In the genomic region with DNA sequence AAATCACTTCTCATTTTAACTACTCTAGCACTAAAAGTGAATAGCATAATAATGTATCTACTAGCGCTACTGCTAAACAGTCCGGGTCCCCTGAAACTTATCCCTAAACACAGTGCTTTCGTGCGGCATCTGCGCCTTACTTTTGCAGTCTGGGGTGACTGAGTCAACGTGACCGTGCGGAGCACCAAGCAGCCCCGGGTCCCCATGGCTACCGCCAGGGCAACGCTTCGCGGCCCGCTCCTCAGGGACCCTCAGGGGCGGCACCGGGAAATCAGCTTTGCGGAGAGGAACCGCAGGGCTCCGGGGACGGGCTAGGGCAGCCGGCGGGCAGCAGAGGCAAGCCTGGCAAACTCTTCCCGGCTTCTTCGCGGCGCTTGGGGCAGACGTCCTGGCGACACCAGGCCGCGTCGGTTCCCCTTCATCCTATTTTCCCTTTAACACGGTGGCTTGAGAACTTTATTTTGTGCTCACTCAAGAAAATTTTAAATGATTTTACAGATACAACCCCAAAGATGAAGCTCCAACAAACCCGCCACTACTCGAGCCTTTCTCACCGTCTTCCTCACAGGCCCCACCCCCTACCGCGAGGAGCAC, we compare ENCODE assay signal across 9 cellular contexts. TPM values are rescaled to one million over a fixed set of nuclear protein-coding genes. Genes with fewer than 3 reads are reported as not detected.
DNase-seq lines count a peak whose midpoint lies in the region; ATAC-seq, FAIRE-seq and TF ChIP-seq lines count a peak whose summit lies in the region.
"Had no signal": no experiment of that assay in that cellular context is flagged by ENCODE, and none has a peak within 500 bp of the region (broad histone marks: within the 10 kb centered on the region; RNA-seq: fewer than 3 reads in every experiment).

No MANE protein-coding gene starts in this region.

- in situ Hi-C loops in GM12878 (cut with MboI): loop anchor here (10.0 kb wide), 1 partner anchor 464 kb away; no protein-coding TSS in a partner anchor

- POLR2A ChIA-PET in GM12878 (lab: Charles Lee): interaction anchor here (0.6 to 2.3 kb wide), 6 partner anchors 9 to 448 kb away, joined by 3 to 10 read pairs (median 4); no protein-coding TSS in a partner anchor

- H4K20me1 ChIP-seq in GM12878 (ENCODE audit: control insufficient read depth, insufficient read depth): no peaks in the 10 kb centered on the region

- TF ChIP-seq RAD21 in Ishikawa (IDR thresholded peaks at IDR 0.05; ENCODE audit: low read depth) (no peak), GM12878 (IDR thresholded peaks at IDR 0.05; ENCODE audit: insufficient read depth, low read depth, low read length) (no peak)

- no peaks in the 10 kb centered on the region for H3K9me3 ChIP-seq in GM12878 (replicated peaks; ENCODE audit: control insufficient read depth, insufficient read depth, low read length)
- no peaks in the 10 kb centered on the region for H3K9me3 ChIP-seq in iPS-18a (ENCODE audit: control insufficient read depth, low read depth, low read length)
- H3K9me3 ChIP-seq in skeletal muscle tissue (ENCODE audit: control insufficient read depth in 3 of 3, low read length in 3 of 3): no peaks in the 10 kb centered on the region

- 2% methylated on average over 37 of the region's 37 CpGs for WGBS in GM12878 (ENCODE audit: insufficient coverage, insufficient replicate concordance, low lambda C conversion rate, missing lambda C conversion rate)

- H3K4me1 ChIP-seq in GM12878 (ENCODE audit: control insufficient read depth, insufficient read depth, low read length) (no peaks in the 10 kb centered on the region), iPS-18a (ENCODE audit: control insufficient read depth, low read depth, low read length) (peaks cover 25% of the 10 kb centered on the region), skeletal muscle tissue (ENCODE audit: control insufficient read depth in 3 of 3, insufficient read depth in 3 of 3, low read length in 3 of 3) (peaks cover 0 to 8% (median 5%) of the 10 kb centered on the region in 3 donors)

- H3K4me3 ChIP-seq in GM12878: peak overlapping the region; percentile 87
- H3K4me3 ChIP-seq in iPS-18a (ENCODE audit: low read length): peak overlapping the region; percentile 95
- peak overlapping the region; percentile 96 to 98 (median 98) for H3K4me3 ChIP-seq in skeletal muscle tissue (ENCODE audit: low read length in 3 of 3)

- peak overlapping the region; percentile 92 for H3K9ac ChIP-seq in GM12878 (ENCODE audit: control insufficient read depth, insufficient read depth, low read length)
- peak overlapping the region; percentile 86 for H3K9ac ChIP-seq in iPS-18a (ENCODE audit: low read length)
- H3K9ac ChIP-seq in skeletal muscle tissue (ENCODE audit: low read depth in 1 of 3, low read length in 3 of 3): peak overlapping the region; percentile 83 to 95 (median 88)

- CTCF ChIA-PET in GM12878 (lab: Yijun Ruan, JAX): interaction anchor here (0.6 to 2.9 kb wide), 8 partner anchors 11 to 195 kb away, joined by 3 to 14 read pairs (median 6); no protein-coding TSS in a partner anchor

- TSS peak; percentile 86 for BruUV-seq in GM12878 (replicated peaks; lab: Mats Ljungman, UMichigan)

- H3K27ac ChIP-seq in GM12878 (ENCODE audit: control insufficient read depth, insufficient read depth) (peak overlapping the region; percentile 91), iPS-18a (ENCODE audit: low read length) (peak overlapping the region; percentile 70), skeletal muscle tissue (ENCODE audit: low read depth, low read length) (peak overlapping the region; percentile 94)

- intact Hi-C loops in GM12878 (cut with micrococcal nuclease; ENCODE audit: unreplicated experiment): loop anchor here (5.0 to 10.0 kb wide), 3 partner anchors 461 to 614 kb away; no protein-coding TSS in a partner anchor

- no peak for TF ChIP-seq EP300 in Ishikawa (IDR thresholded peaks at IDR 0.05; ENCODE audit: borderline replicate concordance)
- TF ChIP-seq EP300 in GM12878 (IDR thresholded peaks at IDR 0.05; ENCODE audit: borderline replicate concordance in 1 of 2, control insufficient read depth in 1 of 2, low read depth in 2 of 2, low read length in 2 of 2): no peak

- no peaks in the 10 kb centered on the region for H3K27me3 ChIP-seq in GM12878 (replicated peaks in 1 of 2; ENCODE audit: control insufficient read depth in 2 of 2, insufficient read depth in 2 of 2, low read length in 1 of 2)
- H3K27me3 ChIP-seq in iPS-18a (ENCODE audit: control insufficient read depth, insufficient read depth, low read length): no peaks in the 10 kb centered on the region
- no peaks in the 10 kb centered on the region for H3K27me3 ChIP-seq in skeletal muscle tissue (ENCODE audit: control insufficient read depth in 3 of 3, insufficient read depth in 3 of 3, low read length in 3 of 3)

- FAIRE-seq in GM12878 (lab: Jason Lieb, UNC): no peak
- FAIRE-seq: frontal cortex had no signal

- peak overlapping the region; percentile 95 for H2AFZ ChIP-seq in GM12878 (ENCODE audit: control insufficient read depth, low read depth, low read length)

- SMC1A ChIA-PET in GM12878 (lab: Charles Lee; ENCODE audit: uncharacterized antibody, unreplicated experiment): interaction anchor here (0.7 to 1.5 kb wide), 9 partner anchors 9 to 493 kb away, joined by 3 to 5 read pairs (median 3); no protein-coding TSS in a partner anchor

- H3K79me2 ChIP-seq in GM12878 (ENCODE audit: control insufficient read depth, insufficient read depth, low read length): peaks cover 40% of the 10 kb centered on the region

- ATAC-seq in GM21529 (IDR thresholded peaks at IDR 0.05; ENCODE audit: unreplicated experiment) (peak; percentile 25), GM12878 (peak; percentile 11), GM18520 (IDR thresholded peaks at IDR 0.05; ENCODE audit: unreplicated experiment) (no peak)

- no peaks in the 10 kb centered on the region for H3K36me3 ChIP-seq in GM12878 (ENCODE audit: control insufficient read depth in 2 of 2, insufficient read depth in 2 of 2, low read length in 1 of 2)
- no peaks in the 10 kb centered on the region for H3K36me3 ChIP-seq in iPS-18a (ENCODE audit: control insufficient read depth, low read depth, low read length)
- no peaks in the 10 kb centered on the region for H3K36me3 ChIP-seq in skeletal muscle tissue (ENCODE audit: control insufficient read depth in 3 of 3, insufficient read depth in 3 of 3, low read length in 3 of 3)

- no peak for TF ChIP-seq POLR2A in GM12878 (IDR thresholded peaks at IDR 0.05; ENCODE audit: low read depth, low read length)

- no peak for TF ChIP-seq CTCF in GM12878 (IDR thresholded peaks at IDR 0.05 in 2 of 3, conservative IDR thresholded peaks at IDR 0.05 in 1 of 3; ENCODE audit: control insufficient read depth in 2 of 3, extremely low read depth in 1 of 3, insufficient read depth in 1 of 3, low read depth in 3 of 3, low read length in 3 of 3)

- RAD21 ChIA-PET in GM12878 (lab: Charles Lee; ENCODE audit: unreplicated experiment): interaction anchor here (1.1 to 1.8 kb wide), 7 partner anchors 9 to 159 kb away, joined by 3 to 9 read pairs (median 4); no protein-coding TSS in a partner anchor

- DNase-seq in DMS79 treated with DMSO at 0.1 percent for 48 hours (lab: John Stamatoyannopoulos, UW): peak; percentile 26
- peak; percentile 47 for DNase-seq in T-helper 9 cell
- DNase-seq in GM12878 (ENCODE audit: low read depth, low spot score): no peak

- peak overlapping the region; percentile 82 for H3K4me2 ChIP-seq in GM12878 (ENCODE audit: control insufficient read depth, insufficient read depth)

TF ChIP-seq in Ishikawa, 13 proteins besides CTCF, POLR2A, EP300 and RAD21 (continues in another document):
- no peak for TF ChIP-seq TEAD4 (IDR thresholded peaks at IDR 0.05)

TF ChIP-seq in GM12878, 131 proteins besides CTCF, POLR2A, EP300 and RAD21 (continues in another document):
- TF ChIP-seq BMI1 (IDR thresholded peaks at IDR 0.05; ENCODE audit: borderline replicate concordance) (peak; percentile 78), BRCA1 (IDR thresholded peaks at IDR 0.05; ENCODE audit: low read depth, low read length) (no peak), ZNF384 (IDR thresholded peaks at IDR 0.05; ENCODE audit: borderline replicate concordance, low read depth, low read length) (no peak), RELA (IDR thresholded peaks at IDR 0.05; ENCODE audit: borderline replicate concordance, partially characterized antibody) (no peak), KDM1A (IDR thresholded peaks at IDR 0.05; ENCODE audit: borderline replicate concordance) (no peak), HDGF (IDR thresholded peaks at IDR 0.05) (no peak), PAX5 (IDR thresholded peaks at IDR 0.05; ENCODE audit: borderline replicate concordance, low read depth, low read length) (no peak), YY1 (IDR thresholded peaks at IDR 0.05; ENCODE audit: low read depth, low read length) (0 out of 2 replicates have a peak, but pooled peaks have one; percentile 25), SUZ12 (IDR thresholded peaks at IDR 0.05; ENCODE audit: unreplicated experiment) (no peak), ZNF24 (IDR thresholded peaks at IDR 0.05) (no peak)
- TF ChIP-seq, protein P1, sequence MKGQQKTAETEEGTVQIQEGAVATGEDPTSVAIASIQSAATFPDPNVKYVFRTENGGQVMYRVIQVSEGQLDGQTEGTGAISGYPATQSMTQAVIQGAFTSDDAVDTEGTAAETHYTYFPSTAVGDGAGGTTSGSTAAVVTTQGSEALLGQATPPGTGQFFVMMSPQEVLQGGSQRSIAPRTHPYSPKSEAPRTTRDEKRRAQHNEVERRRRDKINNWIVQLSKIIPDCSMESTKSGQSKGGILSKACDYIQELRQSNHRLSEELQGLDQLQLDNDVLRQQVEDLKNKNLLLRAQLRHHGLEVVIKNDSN (IDR thresholded peaks at IDR 0.05; ENCODE audit: borderline replicate concordance, extremely low read length, insufficient read depth, low read depth, low read length): no peak

RNA-seq across cellular contexts. Expression of gene DIPK2A, which starts 0.8 kb away (rescaled TPM):
- 23.0 and 26.6 TPM in 2 replicates for total RNA-seq in GM12878 (2013; cell fraction: nucleolus; rRNA removed)
- 28.5 and 36.4 TPM in 2 replicates for total RNA-seq in GM12878 (2014; rRNA removed)
- 15.4 and 15.8 TPM in 2 replicates for total RNA-seq in GM12878 (2014; rRNA removed; fragmentation: Illumina TruSeq; extraction: Trizol)
- total RNA-seq in GM12878 (2021): 15.6 and 17.3 TPM in 2 replicates
- 3.6 TPM for polyA plus RNA-seq in GM12878 (2011; ENCODE audit: low read depth)
- 7.3 and 12.9 TPM in 2 replicates for polyA plus RNA-seq in GM12878 (2011; rRNA removed)
- polyA plus RNA-seq in GM12878 (2011; cell fraction: cytosol; rRNA removed): 6.1 and 8.6 TPM in 2 replicates
- polyA plus RNA-seq in GM12878 (2011; cell fraction: nucleus; rRNA removed): 10.5 and 11.1 TPM in 2 replicates
- 10.7 and 11.5 TPM in 2 replicates for polyA plus RNA-seq in GM12878 (2012)
- polyA plus RNA-seq in GM12878 (2014; fragmentation: Illumina TruSeq; extraction: Trizol): 11.4 and 15.5 TPM in 2 replicates
- polyA plus RNA-seq in GM12878 (2014; fragmentation: Nextera tagmentation; extraction: Ambion mirVana): 10 to 100 TPM in 1 of 2 experiments, 1 to 10 TPM in 1; 4.6 to 14.5 TPM
- 8.8 and 11.5 TPM in 2 replicates for polyA plus RNA-seq in GM12878 (2014; rRNA removed)
- polyA plus RNA-seq in GM12878 (2016; fragmentation: Nextera tagmentation; extraction: Ambion mirVana): 10 to 100 TPM; 15.9 to 21.9 TPM
- polyA minus RNA-seq in GM12878 (2011; rRNA and poly(A)+ RNA removed): 12.8 and 13.2 TPM in 2 replicates
- polyA minus RNA-seq in GM12878 (2011; cell fraction: cytosol; rRNA and poly(A)+ RNA removed): 13.3 and 14.3 TPM in 2 replicates
- polyA minus RNA-seq in GM12878 (2011; cell fraction: nucleus; rRNA and poly(A)+ RNA removed): 37.1 and 62.5 TPM in 2 replicates
- total RNA-seq in skeletal muscle tissue: 36.0 TPM
